ENCODE assay signal across 15 cellular contexts in genomic region chr1:15180189-15180588, GRCh38. TPM values are rescaled to one million over a fixed set of nuclear protein-coding genes. Genes with fewer than 3 reads are reported as not detected.
A peak's percentile ranks its signal among the peaks of the same experiment; 100 is the strongest.
DNase-seq lines count a peak whose midpoint lies in the region; ATAC-seq and FAIRE-seq lines count a peak whose summit lies in the region.
"Had no signal": no experiment of that assay in that cellular context is flagged by ENCODE, and none has a peak within 500 bp of the region (broad histone marks: within the 10 kb centered on the region; RNA-seq: fewer than 3 reads in every experiment).

No MANE protein-coding gene starts in this region.

- WGBS in small intestine, 3 donors, result 25 to 62% (median 33%) methylated on average over 7 of the region's 7 CpGs

- H3K36me3 ChIP-seq in small intestine (ENCODE audit: control insufficient read depth in 2 of 2, insufficient read depth in 2 of 2, low read length in 2 of 2), result no peaks in the 10 kb centered on the region

- no peak overlapping the region for H3K4me3 Mint-ChIP-seq in natural killer cell treated with Interleukin-12 subunit alpha and Interleukin-12 subunit beta and Interleukin-15 and Interleukin-18, amount 100 ng/mL, for 72 hours
- H3K4me3 Mint-ChIP-seq: CD8-positive, alpha-beta T cell; naive B cell had no signal

- peaks cover 32 to 33% of the 10 kb centered on the region in 2 donors for H3K27me3 Mint-ChIP-seq in natural killer cell treated with Interleukin-12 subunit alpha and Interleukin-12 subunit beta and Interleukin-15 and Interleukin-18, amount 100 ng/mL, for 72 hours

- no peak overlapping the region for H3K4me3 ChIP-seq in small intestine (ENCODE audit: low read depth in 1 of 2, low read length in 2 of 2)
- H3K4me3 ChIP-seq: K562, testis had no signal

- H3K9me3 ChIP-seq in small intestine (ENCODE audit: control insufficient read depth, low read depth), result no peaks in the 10 kb centered on the region
- H3K9me3 ChIP-seq: testis had no signal

- H3K4me1 Mint-ChIP-seq in natural killer cell treated with Interleukin-12 subunit alpha and Interleukin-12 subunit beta and Interleukin-15 and Interleukin-18, amount 100 ng/mL, for 72 hours (ENCODE audit: low read depth in 2 of 2), result no peaks in the 10 kb centered on the region
- H3K4me1 Mint-ChIP-seq: naive B cell had no signal

- no peaks in the 10 kb centered on the region for H3K36me3 Mint-ChIP-seq in natural killer cell treated with Interleukin-12 subunit alpha and Interleukin-12 subunit beta and Interleukin-15 and Interleukin-18, amount 100 ng/mL, for 72 hours
- H3K36me3 Mint-ChIP-seq: CD8-positive, alpha-beta T cell had no signal

- no peaks in the 10 kb centered on the region for H3K27me3 ChIP-seq in small intestine (ENCODE audit: control insufficient read depth in 2 of 2, insufficient read depth in 2 of 2, low read length in 2 of 2)
- H3K27me3 ChIP-seq: testis had no signal

- DNase-seq in NCI-H1092 treated with DMSO at 0.1 percent for 48 hours (lab: John Stamatoyannopoulos, UW) (peak; percentile 80), anterior cingulate cortex (lab: John Stamatoyannopoulos, UW) (peak in 56 of 58 donors; percentile 7 to 93 (median 74)), hypothalamus (lab: John Stamatoyannopoulos, UW) (peak in 46 of 51 donors; percentile 6 to 91 (median 70)), small intestine (peak; percentile 67), activated T-cell treated with anti-CD3 and anti-CD28 coated beads for 4 hours (no peak)
- DNase-seq in natural killer cell treated with Interleukin-12 subunit alpha and Interleukin-12 subunit beta and Interleukin-15 and Interleukin-18, amount 100 ng/mL, for 72 hours (ENCODE audit: low spot score), result no peak
- no peak for DNase-seq in NK-92 treated with Interleukin-12 subunit alpha and Interleukin-12 subunit beta, amount 100 ng/mL, for 24 hours (lab: John Stamatoyannopoulos, UW)
- DNase-seq: activated naive CD4-positive, alpha-beta T cell treated with Interleukin-2 at 50 U/mL for 16 hours; CD8-positive, alpha-beta T cell; naive B cell; NCI-H2107; OCI-M1; T1000; testis had no signal

- H3K27ac Mint-ChIP-seq in natural killer cell treated with Interleukin-12 subunit alpha and Interleukin-12 subunit beta and Interleukin-15 and Interleukin-18, amount 100 ng/mL, for 72 hours, result no peak overlapping the region
- H3K27ac Mint-ChIP-seq: CD8-positive, alpha-beta T cell; naive B cell had no signal

- no peak for FAIRE-seq in small intestine (lab: Jason Lieb, UNC)
- FAIRE-seq: K562 had no signal

- H3K4me1 ChIP-seq in small intestine (ENCODE audit: control insufficient read depth in 2 of 2, insufficient read depth in 1 of 2, low read depth in 1 of 2, low read length in 1 of 2), result peaks cover 10 to 11% of the 10 kb centered on the region in 2 donors

- no peaks in the 10 kb centered on the region for H3K9me3 Mint-ChIP-seq in natural killer cell treated with Interleukin-12 subunit alpha and Interleukin-12 subunit beta and Interleukin-15 and Interleukin-18, amount 100 ng/mL, for 72 hours
- H3K9me3 Mint-ChIP-seq: CD8-positive, alpha-beta T cell had no signal

- peak overlapping the region in 1 of 2 donors; percentile 43 for H3K27ac ChIP-seq in small intestine (ENCODE audit: low read depth in 1 of 2, low read length in 1 of 2)
- H3K27ac ChIP-seq: testis had no signal

- ATAC-seq in natural killer cell treated with Interleukin-12 subunit alpha and Interleukin-12 subunit beta and Interleukin-15 and Interleukin-18, amount 100 ng/mL, for 72 hours, result no peak
- ATAC-seq: CD8-positive, alpha-beta T cell; K562 had no signal

RNA-seq across cellular contexts. Expression of gene TMEM51, which starts 26.6 kb away (rescaled TPM):
- 10 to 100 TPM; 16.3 to 25.2 (median 17.8) TPM for polyA plus RNA-seq in small intestine
- total RNA-seq in natural killer cell treated with Interleukin-12 subunit alpha and Interleukin-12 subunit beta and Interleukin-15 and Interleukin-18, amount 100 ng/mL, for 72 hours, result not detected
- total RNA-seq: CD8-positive, alpha-beta T cell had no signal

Comparison
In these comparisons a context has a peak if more than half of its experiments do, and no peak if none do; other contexts are left out.
1. DNase-seq: peak in NCI-H1092 treated with DMSO at 0.1 percent for 48 hours (single experiment), anterior cingulate cortex (56 of 58), hypothalamus (46 of 51) and small intestine (single experiment); none in natural killer cell treated with Interleukin-12 subunit alpha and Interleukin-12 subunit beta and Interleukin-15 and Interleukin-18, amount 100 ng/mL, for 72 hours (single experiment), activated T-cell treated with anti-CD3 and anti-CD28 coated beads for 4 hours (single experiment) and NK-92 treated with Interleukin-12 subunit alpha and Interleukin-12 subunit beta, amount 100 ng/mL, for 24 hours (single experiment).